Comparison of ENCODE assay signal across 18 cellular contexts in the genomic region with DNA sequence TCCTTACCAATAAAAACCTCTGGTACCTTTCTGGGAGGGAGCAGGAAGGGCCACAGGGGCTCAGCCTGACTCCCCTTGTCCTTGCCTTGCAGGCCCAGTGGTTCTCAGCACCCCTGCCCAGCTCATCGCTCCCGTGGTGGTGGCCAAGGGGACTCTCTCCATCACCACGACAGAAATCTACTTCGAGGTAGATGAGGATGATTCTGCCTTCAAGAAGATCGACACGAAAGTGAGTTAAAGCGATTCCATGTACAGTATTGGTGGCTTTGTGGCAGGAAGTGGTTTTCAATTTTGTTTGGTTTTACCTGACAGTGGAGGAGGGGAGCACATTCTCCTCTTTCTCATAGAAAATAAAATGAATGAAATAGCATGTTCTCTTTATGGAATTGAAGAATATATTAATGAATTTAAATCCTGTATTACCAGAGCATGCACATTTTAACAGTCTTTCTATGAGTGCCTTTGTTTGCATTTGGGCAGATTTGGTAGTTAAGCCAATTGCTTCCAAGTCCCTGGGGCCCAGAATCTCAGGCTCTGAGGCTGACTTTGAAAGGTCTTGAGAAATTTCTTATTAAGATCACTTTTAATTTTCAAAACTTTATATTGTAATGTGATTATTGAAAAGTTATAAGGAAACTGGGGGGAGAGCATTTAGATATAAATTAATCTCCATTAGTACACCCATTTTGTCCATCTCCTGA. TPM values are rescaled to one million over a fixed set of nuclear protein-coding genes. Genes with fewer than 3 reads are reported as not detected.
DNase-seq lines count a peak whose midpoint lies in the region; ATAC-seq and TF ChIP-seq lines count a peak whose summit lies in the region.
"Had no signal": no experiment of that assay in that cellular context is flagged by ENCODE, and none has a peak within 500 bp of the region (broad histone marks: within the 10 kb centered on the region; RNA-seq: fewer than 3 reads in every experiment).

No MANE protein-coding gene starts in this region.

- H3K27me3 ChIP-seq in DND-41 (ENCODE audit: insufficient read depth, low read length, poor library complexity) (no peaks in the 10 kb centered on the region), osteoblast (ENCODE audit: insufficient read depth, low read length) (peaks cover 7% of the 10 kb centered on the region)
- H3K27me3 ChIP-seq in CD8-positive, alpha-beta memory T cell (ENCODE audit: insufficient read depth, low read length, poor library complexity, severe bottlenecking): peaks cover 20% of the 10 kb centered on the region

- H4K20me1 ChIP-seq in DND-41 (ENCODE audit: insufficient read depth, low read length) (no peaks in the 10 kb centered on the region), osteoblast (ENCODE audit: insufficient read depth, low read length) (no peaks in the 10 kb centered on the region)

- DNase-seq in DND-41: peak; percentile 16
- DNase-seq in Jurkat, Clone E6-1 (ENCODE audit: low read depth, low spot score): peak; percentile 32
- DNase-seq in endothelial cell (ENCODE audit: low spot score): peak; percentile 6
- no peak for DNase-seq in osteoblast (ENCODE audit: insufficient read length, low spot score, missing footprints)
- no peak for DNase-seq in NOMO-1 treated with DMSO at 0.1 percent for 48 hours (lab: John Stamatoyannopoulos, UW; ENCODE audit: unreplicated experiment)
- DNase-seq in CD8-positive, alpha-beta memory T cell: no peak
- DNase-seq in natural killer cell: no peak
- DNase-seq: activated effector memory CD4-positive, alpha-beta T cell treated with anti-CD3 and anti-CD28 coated beads, Interleukin-2, amount 50 U/mL, for 16 hours; GDM1; hypothalamus; NCI-H2171 treated with DMSO at 0.1 percent for 48 hours; PC-3; stimulated activated CD4-positive, alpha-beta T cell treated with anti-CD3 and anti-CD28 coated beads, Interleukin-2, amount 100 ng/mL, for 48 hours had no signal

- POLR2A ChIA-PET in CD8-positive, alpha-beta memory T cell (lab: Charles Lee): no interaction called here

- H3K36me3 ChIP-seq in DND-41 (ENCODE audit: insufficient read depth, low read length) (no peaks in the 10 kb centered on the region), osteoblast (ENCODE audit: insufficient read depth, low read length) (no peaks in the 10 kb centered on the region)
- H3K36me3 ChIP-seq in CD8-positive, alpha-beta memory T cell (ENCODE audit: insufficient read depth, low read length): no peaks in the 10 kb centered on the region

- H3K4me2 ChIP-seq in DND-41 (ENCODE audit: insufficient read depth, low read length) (peak overlapping the region; percentile 51), osteoblast (ENCODE audit: insufficient read depth, low read length) (peak overlapping the region; percentile 87)

- H3K27me3 Mint-ChIP-seq in endothelial cell (ENCODE audit: unreplicated experiment): peaks cover 25% of the 10 kb centered on the region
- peaks cover 38 to 46% of the 10 kb centered on the region in 2 donors for H3K27me3 Mint-ChIP-seq in CD8-positive, alpha-beta memory T cell
- peaks cover 55 to 67% of the 10 kb centered on the region in 2 donors for H3K27me3 Mint-ChIP-seq in natural killer cell (ENCODE audit: low read depth in 2 of 2)

- H3K4me1 ChIP-seq in DND-41 (ENCODE audit: insufficient read depth, low read length) (peaks cover 27% of the 10 kb centered on the region), osteoblast (ENCODE audit: insufficient read depth, low read length) (peaks cover 10% of the 10 kb centered on the region)
- peaks cover 8% of the 10 kb centered on the region for H3K4me1 ChIP-seq in CD8-positive, alpha-beta memory T cell (ENCODE audit: insufficient read depth, low read length)

- no peak overlapping the region for H3K27ac ChIP-seq in DND-41 (ENCODE audit: low read length)
- peak overlapping the region; percentile 84 for H3K27ac ChIP-seq in osteoblast (ENCODE audit: low read depth, low read length)
- H3K27ac ChIP-seq in CD8-positive, alpha-beta memory T cell (ENCODE audit: low read depth, low read length): no peak overlapping the region

- TF ChIP-seq CTCF in DND-41 (IDR thresholded peaks at IDR 0.05; ENCODE audit: borderline replicate concordance, extremely low read depth, low read length, poor library complexity, severe bottlenecking): no peak
- TF ChIP-seq CTCF in endothelial cell (IDR thresholded peaks at IDR 0.05; ENCODE audit: unreplicated experiment): no peak
- TF ChIP-seq CTCF in osteoblast (IDR thresholded peaks at IDR 0.05; ENCODE audit: extremely low read depth, low read depth, low read length): no peak
- no peak for TF ChIP-seq CTCF in natural killer cell (IDR thresholded peaks at IDR 0.05)

- H3K9me3 ChIP-seq in DND-41 (ENCODE audit: insufficient read depth, low read length, severe bottlenecking): no peaks in the 10 kb centered on the region
- no peaks in the 10 kb centered on the region for H3K9me3 ChIP-seq in osteoblast (ENCODE audit: low read depth, low read length)
- H3K9me3 ChIP-seq in CD8-positive, alpha-beta memory T cell (ENCODE audit: low read length): no peaks in the 10 kb centered on the region

- ATAC-seq in DND-41 (ENCODE audit: insufficient read depth, low read depth) (peak; percentile 83), GM21515 (IDR thresholded peaks at IDR 0.05; ENCODE audit: unreplicated experiment) (no peak), natural killer cell (no peak)
- ATAC-seq: PC-3; stimulated activated memory B cell treated with anti-CD40 and anti-IgM and Interleukin-4, amounts not matched to agents 10 μg/mL and 1 μg/mL and 100 μg/mL, for 72 hours had no signal

- CTCF ChIA-PET in CD8-positive, alpha-beta memory T cell (lab: Charles Lee): no interaction called here

- H3K27ac Mint-ChIP-seq in endothelial cell (ENCODE audit: unreplicated experiment): no peak overlapping the region
- H3K27ac Mint-ChIP-seq in CD8-positive, alpha-beta memory T cell: no peak overlapping the region
- H3K27ac Mint-ChIP-seq in natural killer cell: no peak overlapping the region
- H3K27ac Mint-ChIP-seq: memory B cell; stimulated activated memory B cell treated with anti-CD40 and anti-IgM and Interleukin-4, amounts not matched to agents 10 μg/mL and 1 μg/mL and 100 μg/mL, for 72 hours; T-helper 1 cell treated with Interleukin-12 subunit alpha and Interleukin-12 subunit beta and Interleukin-4 antibody, amounts not matched to agents 30 μg/mL and 1 μg/mL, for 36 hours had no signal

- H3K36me3 Mint-ChIP-seq in endothelial cell (ENCODE audit: low read depth, unreplicated experiment) (no peaks in the 10 kb centered on the region), natural killer cell (peaks cover 7% of the 10 kb centered on the region)
- peaks cover 0 to 26% (median 0%) of the 10 kb centered on the region in 3 donors for H3K36me3 Mint-ChIP-seq in CD8-positive, alpha-beta memory T cell
- H3K36me3 Mint-ChIP-seq: stimulated activated memory B cell treated with anti-CD40 and anti-IgM and Interleukin-4, amounts not matched to agents 10 μg/mL and 1 μg/mL and 100 μg/mL, for 72 hours had no signal

- H2AFZ ChIP-seq in DND-41 (ENCODE audit: low read depth, low read length) (no peak overlapping the region), osteoblast (ENCODE audit: low read length) (peak overlapping the region; percentile 66)

- intact Hi-C loops in natural killer cell (cut with micrococcal nuclease): no loop called here

- H3K4me1 Mint-ChIP-seq in endothelial cell (ENCODE audit: unreplicated experiment) (peaks cover 45% of the 10 kb centered on the region), natural killer cell (peaks cover 35 to 39% of the 10 kb centered on the region in 2 donors)
- H3K4me1 Mint-ChIP-seq in CD8-positive, alpha-beta memory T cell: peaks cover 14 to 22% (median 14%) of the 10 kb centered on the region in 3 donors

- H3K4me3 Mint-ChIP-seq in endothelial cell (ENCODE audit: unreplicated experiment): no peak overlapping the region
- no peak overlapping the region for H3K4me3 Mint-ChIP-seq in CD8-positive, alpha-beta memory T cell
- no peak overlapping the region for H3K4me3 Mint-ChIP-seq in natural killer cell
- H3K4me3 Mint-ChIP-seq: memory B cell; stimulated activated memory B cell treated with anti-CD40 and anti-IgM and Interleukin-4, amounts not matched to agents 10 μg/mL and 1 μg/mL and 100 μg/mL, for 72 hours; T-helper 1 cell treated with Interleukin-12 subunit alpha and Interleukin-12 subunit beta and Interleukin-4 antibody, amounts not matched to agents 30 μg/mL and 1 μg/mL, for 36 hours had no signal

- H3K4me3 ChIP-seq in DND-41 (ENCODE audit: low read depth in 1 of 2, low read length in 2 of 2) (no peak overlapping the region), osteoblast (ENCODE audit: insufficient read depth, low read length) (peak overlapping the region; percentile 92)
- no peak overlapping the region for H3K4me3 ChIP-seq in Jurkat, Clone E6-1 (ENCODE audit: low read length)
- H3K4me3 ChIP-seq in CD8-positive, alpha-beta memory T cell (ENCODE audit: low read length): no peak overlapping the region

- H3K9ac ChIP-seq in DND-41 (ENCODE audit: low read depth, low read length): no peak overlapping the region

- H3K9me3 Mint-ChIP-seq in endothelial cell (ENCODE audit: unreplicated experiment) (no peaks in the 10 kb centered on the region), natural killer cell (no peaks in the 10 kb centered on the region)
- peaks cover 18 to 65% (median 29%) of the 10 kb centered on the region in 5 donors for H3K9me3 Mint-ChIP-seq in CD8-positive, alpha-beta memory T cell

- H3K79me2 ChIP-seq in DND-41 (ENCODE audit: insufficient read depth, low read length) (no peaks in the 10 kb centered on the region), osteoblast (ENCODE audit: insufficient read depth, low read length) (peaks cover 37% of the 10 kb centered on the region)

RNA-seq across cellular contexts. Expression of a gene that starts 4.0 kb away (rescaled TPM):
- polyA plus RNA-seq in Jurkat, Clone E6-1 (2012; ENCODE audit: insufficient read depth, insufficient read length): not detected
- 0.13 TPM for total RNA-seq in endothelial cell (ENCODE audit: unreplicated experiment)
- total RNA-seq in osteoblast: 1.4 and 1.5 TPM in 2 replicates
- total RNA-seq in CD8-positive, alpha-beta memory T cell: not detected
- not detected for polyA plus RNA-seq in CD8-positive, alpha-beta memory T cell
- total RNA-seq in natural killer cell: under 1 TPM in 1 of 3 donors, not detected in 2; 0.20 TPM
- total RNA-seq: endothelial cell of umbilical vein, PC-3 had no signal

Comparison
In these comparisons a context has a peak if more than half of its experiments do, and no peak if none do; other contexts are left out.
1. DNase-seq: peak in DND-41 (single experiment), Jurkat, Clone E6-1 (single experiment) and endothelial cell (single experiment); none in osteoblast (single experiment), NOMO-1 treated with DMSO at 0.1 percent for 48 hours (single experiment), CD8-positive, alpha-beta memory T cell (0 of 5) and natural killer cell (single experiment).